8 cellular contexts compared by ENCODE assay signal in genomic region chr6:112780498-112781096, GRCh38.
DNase-seq lines count a peak whose midpoint lies in the region; ATAC-seq and TF ChIP-seq lines count a peak whose summit lies in the region.

No MANE protein-coding gene starts in this region.

- H3K9me3 ChIP-seq in adrenal gland (replicated peaks in 1 of 3) = no peaks in the 10 kb centered on the region

- no peaks in the 10 kb centered on the region for H3K36me3 Mint-ChIP-seq in effector memory CD8-positive, alpha-beta T cell (ENCODE audit: insufficient read depth)

- no peaks in the 10 kb centered on the region for H3K27me3 Mint-ChIP-seq in effector memory CD8-positive, alpha-beta T cell

- 14 to 18% (median 16%) methylated on average over 9 of the region's 9 CpGs for WGBS in adrenal gland, 4 donors

- DNase-seq in ELR (ENCODE audit: low read depth) (peak; percentile 86), NCI-H345 treated with DMSO at 0.1 percent for 48 hours (lab: John Stamatoyannopoulos, UW; ENCODE audit: unreplicated experiment) (peak; percentile 50), adrenal gland (peak; percentile 53 to 87 (median 67)), left ventricle myocardium superior (peak; percentile 43), retina (peak; percentile 70)
- no peak for DNase-seq in effector memory CD8-positive, alpha-beta T cell

- no peaks in the 10 kb centered on the region for H3K4me1 Mint-ChIP-seq in effector memory CD8-positive, alpha-beta T cell (ENCODE audit: low read depth in 2 of 2)

- TF ChIP-seq CTCF in adrenal gland (IDR thresholded peaks at IDR 0.05) = peak; percentile 75 to 86 (median 80)

- no peaks in the 10 kb centered on the region for H3K36me3 ChIP-seq in adrenal gland (replicated peaks in 1 of 2)

- intact Hi-C loops in adrenal gland (cut with DNase I) (loop anchor here in 1 of 2 donors (5.0 kb wide), 1 partner anchor 1127 kb away; no protein-coding TSS in a partner anchor), left ventricle myocardium superior (cut with micrococcal nuclease) (no loop called here)

- H3K9me3 Mint-ChIP-seq in effector memory CD8-positive, alpha-beta T cell = no peaks in the 10 kb centered on the region

- ATAC-seq in GM19463 (IDR thresholded peaks at IDR 0.05; ENCODE audit: unreplicated experiment) (peak; percentile 95), HG03439 (IDR thresholded peaks at IDR 0.05; ENCODE audit: unreplicated experiment) (peak; percentile 96), left ventricle myocardium superior (peak; percentile 93)
- ATAC-seq in effector memory CD8-positive, alpha-beta T cell (replicated peaks) = no peak

- no peak overlapping the region for H3K4me3 Mint-ChIP-seq in effector memory CD8-positive, alpha-beta T cell

- no peak overlapping the region for H3K27ac ChIP-seq in adrenal gland

- no peaks in the 10 kb centered on the region for H3K27me3 ChIP-seq in adrenal gland

- no peaks in the 10 kb centered on the region for H3K4me1 ChIP-seq in adrenal gland (replicated peaks in 1 of 2)

- no peak overlapping the region for H3K4me3 ChIP-seq in adrenal gland

- H3K27ac Mint-ChIP-seq in effector memory CD8-positive, alpha-beta T cell = no peak overlapping the region

- TF ChIP-seq POLR2A in adrenal gland (IDR thresholded peaks at IDR 0.05) = no peak

Comparison
In these comparisons a context has a peak if more than half of its experiments do, and no peak if none do; other contexts are left out.
1. DNase-seq: peak in ELR (single experiment), NCI-H345 treated with DMSO at 0.1 percent for 48 hours (single experiment), adrenal gland (7 of 7), left ventricle myocardium superior (single experiment) and retina (single experiment); none in effector memory CD8-positive, alpha-beta T cell (0 of 3).